In the genomic region with DNA sequence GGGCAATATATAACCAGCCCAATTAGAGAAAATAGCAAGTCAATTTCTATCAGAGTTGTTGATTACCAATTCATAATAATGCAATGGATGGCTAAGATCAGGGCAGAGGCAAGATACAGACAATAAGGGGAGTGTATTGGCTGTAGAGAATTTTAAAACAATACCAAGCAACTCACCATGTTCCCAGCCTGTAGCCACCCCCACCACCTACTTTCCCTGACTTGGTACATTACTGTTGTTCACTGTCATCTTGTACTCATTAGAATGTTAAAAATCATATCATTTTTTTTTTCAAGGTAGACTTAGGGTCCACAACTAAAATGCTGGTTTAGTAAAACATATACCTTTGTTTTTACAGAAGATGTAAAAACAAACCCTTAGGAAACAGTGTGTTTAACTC, we compare ENCODE assay signal across 28 cellular contexts.
"Had no signal": no experiment of that assay in that cellular context is flagged by ENCODE, and none has a peak within 500 bp of the region (broad histone marks: within the 10 kb centered on the region; RNA-seq: fewer than 3 reads in every experiment).

No MANE protein-coding gene starts in this region.

- H3K27me3 ChIP-seq: ascending aorta, body of pancreas had no signal

- H3K9ac ChIP-seq: SK-N-SH had no signal

- H3K27me3 Mint-ChIP-seq: activated CD8-positive, alpha-beta T cell treated with anti-CD3 and anti-CD28 coated beads for 36 hours; activated naive CD8-positive, alpha-beta T cell treated with anti-CD3 and anti-CD28 coated beads, Interleukin-2, amount 50 U/mL, for 24 hours had no signal

- H3K4me1 ChIP-seq: ascending aorta had no signal

- H3K27ac ChIP-seq: ascending aorta, body of pancreas, WERI-Rb-1 had no signal

- DNase-seq: activated CD4-positive, alpha-beta T cell treated with anti-CD3 and anti-CD28 coated beads for 4 hours; activated CD8-positive, alpha-beta memory T cell treated with anti-CD3 and anti-CD28 coated beads, Interleukin-2, amount 50 U/mL, for 48 hours; activated CD8-positive, alpha-beta T cell treated with anti-CD3 and anti-CD28 coated beads for 36 hours; activated effector memory CD4-positive, alpha-beta T cell treated with anti-CD3 and anti-CD28 coated beads, Interleukin-2, amount 50 U/mL, for 16 hours; activated naive CD4-positive, alpha-beta T cell treated with Interleukin-2 at 50 U/mL for 16 hours; activated naive CD8-positive, alpha-beta T cell treated with anti-CD3 and anti-CD28 coated beads, Interleukin-2, amount 50 U/mL, for 24 hours; activated T-cell treated with anti-CD3 and anti-CD28 coated beads, Interleukin-2, amount 50 U/mL, for 4 hours; amniotic stem cell; body of pancreas; central memory CD4-positive, alpha-beta T cell; Kasumi-1; KBM-7; NCI-H146; NCI-H187 treated with DMSO at 0.1 percent for 48 hours; NCI-H2081 treated with DMSO at 0.1 percent for 48 hours; NCI-H345; NCI-H510A; NCI-H526 treated with DMSO at 0.1 percent for 48 hours; OCI-M1; RPMI8226; SK-N-SH; T-helper 1 cell; WERI-Rb-1 had no signal

- H3K9me3 ChIP-seq: ascending aorta, body of pancreas, SK-N-SH had no signal

- ATAC-seq: activated CD4-positive, CD25-positive, alpha-beta regulatory T cell treated with anti-CD3 and anti-CD28 coated beads, Interleukin-2, amount 50 U/mL, for 24 hours; activated CD8-positive, alpha-beta T cell treated with anti-CD3 and anti-CD28 coated beads for 36 hours; activated naive CD4-positive, alpha-beta T cell treated with anti-CD3 and anti-CD28 coated beads, Interleukin-2, amount 50 U/mL, for 72 hours; activated naive CD8-positive, alpha-beta T cell treated with anti-CD3 and anti-CD28 coated beads, Interleukin-2, amount 50 U/mL, for 24 hours; activated T-cell treated with anti-CD3 and anti-CD28 coated beads, Interleukin-2, amount 50 U/mL, for 4 hours; body of pancreas; Panc1; Right ventricle myocardium inferior had no signal

- H3K9me3 Mint-ChIP-seq: activated CD8-positive, alpha-beta T cell treated with anti-CD3 and anti-CD28 coated beads for 36 hours; activated naive CD4-positive, alpha-beta T cell treated with anti-CD3 and anti-CD28 coated beads, Interleukin-2, amount 50 U/mL, for 72 hours; activated naive CD8-positive, alpha-beta T cell treated with anti-CD3 and anti-CD28 coated beads, Interleukin-2, amount 50 U/mL, for 24 hours; activated T-cell treated with anti-CD3 and anti-CD28 coated beads, Interleukin-2, amount 50 U/mL, for 4 hours had no signal

- H3K4me3 ChIP-seq: ascending aorta, body of pancreas had no signal

- H3K27ac Mint-ChIP-seq: activated CD8-positive, alpha-beta T cell treated with anti-CD3 and anti-CD28 coated beads for 36 hours; activated naive CD8-positive, alpha-beta T cell treated with anti-CD3 and anti-CD28 coated beads, Interleukin-2, amount 50 U/mL, for 24 hours had no signal

- H3K4me3 Mint-ChIP-seq: activated CD8-positive, alpha-beta T cell treated with anti-CD3 and anti-CD28 coated beads for 36 hours; activated naive CD8-positive, alpha-beta T cell treated with anti-CD3 and anti-CD28 coated beads, Interleukin-2, amount 50 U/mL, for 24 hours; activated T-cell treated with anti-CD3 and anti-CD28 coated beads, Interleukin-2, amount 50 U/mL, for 4 hours had no signal
